ENCODE assay signal across 1 cellular context in the genomic region with DNA sequence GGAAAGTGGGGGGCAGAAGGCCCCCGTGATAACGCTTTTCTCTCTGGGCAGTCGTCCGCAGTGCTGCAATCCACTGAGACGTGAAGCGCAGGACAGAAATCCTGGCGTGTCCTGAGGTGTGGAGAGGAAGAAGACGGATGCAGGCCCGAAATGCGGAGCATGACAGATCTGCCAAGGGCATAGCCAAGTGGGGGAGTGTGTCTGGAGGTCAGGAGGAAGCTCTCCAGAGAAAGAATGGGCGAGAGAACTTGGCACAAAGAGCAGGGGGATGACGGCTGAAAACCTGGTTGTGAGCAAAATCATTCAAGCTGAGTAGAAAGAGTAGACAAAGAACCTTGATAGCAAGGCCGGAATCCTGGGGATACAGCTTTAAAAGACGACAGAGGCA.
TF ChIP-seq lines count a peak whose summit lies in the region.

No MANE protein-coding gene starts in this region.

TF ChIP-seq in GM23338, 12 proteins besides CTCF, POLR2A, EP300 and RAD21 (continued from another document):
- TF ChIP-seq, protein P1, sequence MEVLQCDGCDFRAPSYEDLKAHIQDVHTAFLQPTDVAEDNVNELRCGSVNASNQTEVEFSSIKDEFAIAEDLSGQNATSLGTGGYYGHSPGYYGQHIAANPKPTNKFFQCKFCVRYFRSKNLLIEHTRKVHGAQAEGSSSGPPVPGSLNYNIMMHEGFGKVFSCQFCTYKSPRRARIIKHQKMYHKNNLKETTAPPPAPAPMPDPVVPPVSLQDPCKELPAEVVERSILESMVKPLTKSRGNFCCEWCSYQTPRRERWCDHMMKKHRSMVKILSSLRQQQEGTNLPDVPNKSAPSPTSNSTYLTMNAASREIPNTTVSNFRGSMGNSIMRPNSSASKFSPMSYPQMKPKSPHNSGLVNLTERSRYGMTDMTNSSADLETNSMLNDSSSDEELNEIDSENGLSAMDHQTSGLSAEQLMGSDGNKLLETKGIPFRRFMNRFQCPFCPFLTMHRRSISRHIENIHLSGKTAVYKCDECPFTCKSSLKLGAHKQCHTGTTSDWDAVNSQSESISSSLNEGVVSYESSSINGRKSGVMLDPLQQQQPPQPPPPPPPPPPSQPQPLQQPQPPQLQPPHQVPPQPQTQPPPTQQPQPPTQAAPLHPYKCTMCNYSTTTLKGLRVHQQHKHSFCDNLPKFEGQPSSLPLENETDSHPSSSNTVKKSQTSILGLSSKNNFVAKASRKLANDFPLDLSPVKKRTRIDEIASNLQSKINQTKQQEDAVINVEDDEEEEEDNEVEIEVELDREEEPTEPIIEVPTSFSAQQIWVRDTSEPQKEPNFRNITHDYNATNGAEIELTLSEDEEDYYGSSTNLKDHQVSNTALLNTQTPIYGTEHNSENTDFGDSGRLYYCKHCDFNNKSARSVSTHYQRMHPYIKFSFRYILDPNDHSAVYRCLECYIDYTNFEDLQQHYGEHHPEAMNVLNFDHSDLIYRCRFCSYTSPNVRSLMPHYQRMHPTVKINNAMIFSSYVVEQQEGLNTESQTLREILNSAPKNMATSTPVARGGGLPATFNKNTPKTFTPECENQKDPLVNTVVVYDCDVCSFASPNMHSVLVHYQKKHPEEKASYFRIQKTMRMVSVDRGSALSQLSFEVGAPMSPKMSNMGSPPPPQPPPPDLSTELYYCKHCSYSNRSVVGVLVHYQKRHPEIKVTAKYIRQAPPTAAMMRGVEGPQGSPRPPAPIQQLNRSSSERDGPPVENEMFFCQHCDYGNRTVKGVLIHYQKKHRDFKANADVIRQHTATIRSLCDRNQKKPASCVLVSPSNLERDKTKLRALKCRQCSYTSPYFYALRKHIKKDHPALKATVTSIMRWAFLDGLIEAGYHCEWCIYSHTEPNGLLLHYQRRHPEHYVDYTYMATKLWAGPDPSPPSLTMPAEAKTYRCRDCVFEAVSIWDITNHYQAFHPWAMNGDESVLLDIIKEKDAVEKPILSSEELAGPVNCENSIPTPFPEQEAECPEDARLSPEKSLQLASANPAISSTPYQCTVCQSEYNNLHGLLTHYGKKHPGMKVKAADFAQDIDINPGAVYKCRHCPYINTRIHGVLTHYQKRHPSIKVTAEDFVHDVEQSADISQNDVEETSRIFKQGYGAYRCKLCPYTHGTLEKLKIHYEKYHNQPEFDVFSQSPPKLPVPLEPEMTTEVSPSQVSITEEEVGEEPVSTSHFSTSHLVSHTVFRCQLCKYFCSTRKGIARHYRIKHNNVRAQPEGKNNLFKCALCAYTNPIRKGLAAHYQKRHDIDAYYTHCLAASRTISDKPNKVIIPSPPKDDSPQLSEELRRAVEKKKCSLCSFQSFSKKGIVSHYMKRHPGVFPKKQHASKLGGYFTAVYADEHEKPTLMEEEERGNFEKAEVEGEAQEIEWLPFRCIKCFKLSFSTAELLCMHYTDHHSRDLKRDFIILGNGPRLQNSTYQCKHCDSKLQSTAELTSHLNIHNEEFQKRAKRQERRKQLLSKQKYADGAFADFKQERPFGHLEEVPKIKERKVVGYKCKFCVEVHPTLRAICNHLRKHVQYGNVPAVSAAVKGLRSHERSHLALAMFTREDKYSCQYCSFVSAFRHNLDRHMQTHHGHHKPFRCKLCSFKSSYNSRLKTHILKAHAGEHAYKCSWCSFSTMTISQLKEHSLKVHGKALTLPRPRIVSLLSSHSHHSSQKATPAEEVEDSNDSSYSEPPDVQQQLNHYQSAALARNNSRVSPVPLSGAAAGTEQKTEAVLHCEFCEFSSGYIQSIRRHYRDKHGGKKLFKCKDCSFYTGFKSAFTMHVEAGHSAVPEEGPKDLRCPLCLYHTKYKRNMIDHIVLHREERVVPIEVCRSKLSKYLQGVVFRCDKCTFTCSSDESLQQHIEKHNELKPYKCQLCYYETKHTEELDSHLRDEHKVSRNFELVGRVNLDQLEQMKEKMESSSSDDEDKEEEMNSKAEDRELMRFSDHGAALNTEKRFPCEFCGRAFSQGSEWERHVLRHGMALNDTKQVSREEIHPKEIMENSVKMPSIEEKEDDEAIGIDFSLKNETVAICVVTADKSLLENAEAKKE (CRISPR knock-in tag; IDR thresholded peaks at IDR 0.05), result no peak
- TF ChIP-seq, protein P2, sequence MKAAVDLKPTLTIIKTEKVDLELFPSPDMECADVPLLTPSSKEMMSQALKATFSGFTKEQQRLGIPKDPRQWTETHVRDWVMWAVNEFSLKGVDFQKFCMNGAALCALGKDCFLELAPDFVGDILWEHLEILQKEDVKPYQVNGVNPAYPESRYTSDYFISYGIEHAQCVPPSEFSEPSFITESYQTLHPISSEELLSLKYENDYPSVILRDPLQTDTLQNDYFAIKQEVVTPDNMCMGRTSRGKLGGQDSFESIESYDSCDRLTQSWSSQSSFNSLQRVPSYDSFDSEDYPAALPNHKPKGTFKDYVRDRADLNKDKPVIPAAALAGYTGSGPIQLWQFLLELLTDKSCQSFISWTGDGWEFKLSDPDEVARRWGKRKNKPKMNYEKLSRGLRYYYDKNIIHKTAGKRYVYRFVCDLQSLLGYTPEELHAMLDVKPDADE (IDR thresholded peaks at IDR 0.05), result no peak
- TF ChIP-seq EZH2phosphoT487 (IDR thresholded peaks at IDR 0.05; ENCODE audit: unreplicated experiment) (no peak), EZH2 (IDR thresholded peaks at IDR 0.05; ENCODE audit: low read depth, unreplicated experiment) (no peak)
